In the genomic region with DNA sequence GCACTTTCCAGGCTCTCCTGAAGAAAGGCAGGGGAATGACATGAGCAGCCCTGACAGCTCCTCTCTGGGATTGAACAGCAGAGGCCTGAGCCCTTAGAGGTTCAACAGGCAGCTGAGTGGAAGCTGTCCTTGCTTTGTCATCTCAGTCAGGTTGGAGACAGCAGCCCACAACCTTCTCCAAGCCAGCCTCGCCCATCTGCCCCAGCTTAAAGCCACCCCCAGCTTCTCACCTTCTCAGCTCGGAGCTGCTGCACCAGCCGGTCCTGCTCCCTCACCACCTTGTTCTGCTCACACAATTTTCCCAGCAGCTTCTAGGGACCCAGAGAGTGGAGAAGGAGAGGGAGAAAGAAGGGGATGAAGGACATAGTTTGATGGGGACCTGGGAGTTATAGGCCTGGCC, we compare ENCODE assay signal across 36 cellular contexts. TPM values are rescaled to one million over a fixed set of nuclear protein-coding genes. Genes with fewer than 3 reads are reported as not detected.
"Had no signal": no experiment of that assay in that cellular context is flagged by ENCODE, and none has a peak within 500 bp of the region (broad histone marks: within the 10 kb centered on the region; RNA-seq: fewer than 3 reads in every experiment).

No MANE protein-coding gene starts in this region.

- H3K4me3 Mint-ChIP-seq: activated B cell treated with CpG ODN at 0.5 μM for 24 hours; activated CD4-positive, alpha-beta memory T cell treated with anti-CD3 and anti-CD28 coated beads, Interleukin-2, amount 10 ng/mL, durations not matched to agents 7 days and 5 days; activated CD4-positive, alpha-beta T cell treated with anti-CD3 and anti-CD28 coated beads for 36 hours; activated CD4-positive, alpha-beta T cell treated with anti-CD3 and anti-CD28 coated beads, Interleukin-2, amount 10 ng/mL, durations not matched to agents 7 days and 5 days; activated CD8-positive, alpha-beta memory T cell treated with anti-CD3 and anti-CD28 coated beads, Interleukin-2, amount 10 ng/mL, durations not matched to agents 7 days and 5 days; activated CD8-positive, alpha-beta T cell treated with anti-CD3 and anti-CD28 coated beads, Interleukin-2, amount 10 ng/mL, durations not matched to agents 7 days and 5 days; activated naive CD4-positive, alpha-beta T cell treated with anti-CD3 and anti-CD28 coated beads, Interleukin-2, amount 10 ng/mL, durations not matched to agents 7 days and 5 days; activated naive CD4-positive, alpha-beta T cell treated with anti-CD3 and anti-CD28 coated beads, Interleukin-2, amount 50 U/mL, for 24 hours; activated naive CD8-positive, alpha-beta T cell; activated naive CD8-positive, alpha-beta T cell treated with anti-CD3 and anti-CD28 coated beads, Interleukin-2, amount 10 ng/mL, durations not matched to agents 7 days and 5 days; activated naive CD8-positive, alpha-beta T cell treated with anti-CD3 and anti-CD28 coated beads, Interleukin-2, amount 50 U/mL, for 24 hours; activated T-cell treated with anti-CD3 and anti-CD28 coated beads, Interleukin-2, amount 50 U/mL, for 24 hours; central memory CD8-positive, alpha-beta T cell; T-cell; T-helper 2 cell treated with Interferon-gamma antibody and Interleukin-4, amounts not matched to agents 5 μg/mL and 100 μg/mL, for 36 hours had no signal

- H3K36me3 ChIP-seq: brain microvascular endothelial cell, breast epithelium had no signal

- H3K4me3 ChIP-seq: body of pancreas, breast epithelium had no signal

- DNase-seq: activated B cell treated with CpG ODN at 0.5 μM for 24 hours; activated CD4-positive, alpha-beta memory T cell treated with anti-CD3 and anti-CD28 coated beads, Interleukin-2, amount 10 ng/mL, durations not matched to agents 7 days and 5 days; activated CD4-positive, alpha-beta T cell treated with anti-CD3 and anti-CD28 coated beads for 36 hours; activated CD4-positive, alpha-beta T cell treated with anti-CD3 and anti-CD28 coated beads for 48 hours; activated CD4-positive, alpha-beta T cell treated with anti-CD3 and anti-CD28 coated beads, Interleukin-2, amount 10 ng/mL, durations not matched to agents 7 days and 5 days; activated CD4-positive, alpha-beta T cell treated with anti-CD3 and anti-CD28 coated beads, Interleukin-2, amount 50 U/mL, for 48 hours; activated CD4-positive, CD25-positive, alpha-beta regulatory T cell treated with anti-CD3 and anti-CD28 coated beads, Interleukin-2, amount 50 U/mL, for 72 hours; activated CD8-positive, alpha-beta memory T cell treated with anti-CD3 and anti-CD28 coated beads for 24 hours; activated CD8-positive, alpha-beta memory T cell treated with anti-CD3 and anti-CD28 coated beads, Interleukin-2, amount 10 ng/mL, durations not matched to agents 7 days and 5 days; activated CD8-positive, alpha-beta memory T cell treated with anti-CD3 and anti-CD28 coated beads, Interleukin-2, amount 50 U/mL, for 48 hours; activated CD8-positive, alpha-beta T cell treated with anti-CD3 and anti-CD28 coated beads, Interleukin-2, amount 10 ng/mL, durations not matched to agents 7 days and 5 days; activated effector memory CD4-positive, alpha-beta T cell treated with Interleukin-2 at 50 U/mL for 16 hours; activated gamma-delta T cell; activated naive CD4-positive, alpha-beta T cell treated with anti-CD3 and anti-CD28 coated beads, Interleukin-2, amount 10 ng/mL, durations not matched to agents 7 days and 5 days; activated naive CD4-positive, alpha-beta T cell treated with Interleukin-2 at 50 U/mL for 16 hours; activated naive CD8-positive, alpha-beta T cell treated with anti-CD3 and anti-CD28 coated beads, Interleukin-2, amount 10 ng/mL, durations not matched to agents 7 days and 5 days; activated naive CD8-positive, alpha-beta T cell treated with anti-CD3 and anti-CD28 coated beads, Interleukin-2, amount 50 U/mL, for 24 hours; activated T-cell treated with anti-CD3 and anti-CD28 coated beads, Interleukin-2, amount 50 U/mL, for 24 hours; activated T-cell treated with anti-CD3 and anti-CD28 coated beads, Interleukin-2, amount 50 U/mL, for 48 hours; body of pancreas; brain microvascular endothelial cell; cerebellar nuclear complex; T-cell; T-helper 2 cell; T-helper 9 cell had no signal

- H3K27me3 ChIP-seq: body of pancreas, brain microvascular endothelial cell, breast epithelium had no signal

- ATAC-seq: activated CD4-positive, alpha-beta T cell treated with anti-CD3 and anti-CD28 coated beads for 36 hours; activated CD8-positive, alpha-beta memory T cell treated with anti-CD3 and anti-CD28 coated beads, Interleukin-2, amount 10 ng/mL, durations not matched to agents 7 days and 5 days; activated CD8-positive, alpha-beta T cell treated with anti-CD3 and anti-CD28 coated beads, Interleukin-2, amount 10 ng/mL, durations not matched to agents 7 days and 5 days; body of pancreas; T-cell had no signal

- H3K36me3 Mint-ChIP-seq: activated CD8-positive, alpha-beta memory T cell treated with anti-CD3 and anti-CD28 coated beads, Interleukin-2, amount 10 ng/mL, durations not matched to agents 7 days and 5 days; activated naive CD4-positive, alpha-beta T cell treated with anti-CD3 and anti-CD28 coated beads, Interleukin-2, amount 10 ng/mL, durations not matched to agents 7 days and 5 days; activated naive CD4-positive, alpha-beta T cell treated with anti-CD3 and anti-CD28 coated beads, Interleukin-2, amount 50 U/mL, for 24 hours; activated naive CD8-positive, alpha-beta T cell; activated naive CD8-positive, alpha-beta T cell treated with anti-CD3 and anti-CD28 coated beads, Interleukin-2, amount 10 ng/mL, durations not matched to agents 7 days and 5 days; T-cell had no signal

- H3K4me1 Mint-ChIP-seq: activated B cell treated with CpG ODN at 0.5 μM for 24 hours; activated CD4-positive, alpha-beta memory T cell treated with anti-CD3 and anti-CD28 coated beads, Interleukin-2, amount 10 ng/mL, durations not matched to agents 7 days and 5 days; activated CD4-positive, alpha-beta T cell treated with anti-CD3 and anti-CD28 coated beads for 36 hours; activated CD4-positive, alpha-beta T cell treated with anti-CD3 and anti-CD28 coated beads, Interleukin-2, amount 10 ng/mL, durations not matched to agents 7 days and 5 days; activated CD8-positive, alpha-beta memory T cell treated with anti-CD3 and anti-CD28 coated beads, Interleukin-2, amount 10 ng/mL, durations not matched to agents 7 days and 5 days; activated naive CD4-positive, alpha-beta T cell treated with anti-CD3 and anti-CD28 coated beads, Interleukin-2, amount 10 ng/mL, durations not matched to agents 7 days and 5 days; activated naive CD4-positive, alpha-beta T cell treated with anti-CD3 and anti-CD28 coated beads, Interleukin-2, amount 50 U/mL, for 24 hours; activated naive CD8-positive, alpha-beta T cell treated with anti-CD3 and anti-CD28 coated beads, Interleukin-2, amount 10 ng/mL, durations not matched to agents 7 days and 5 days; activated naive CD8-positive, alpha-beta T cell treated with anti-CD3 and anti-CD28 coated beads, Interleukin-2, amount 50 U/mL, for 24 hours; central memory CD8-positive, alpha-beta T cell; T-cell had no signal

- H3K4me1 ChIP-seq: body of pancreas had no signal

- H3K27ac ChIP-seq: body of pancreas, brain microvascular endothelial cell, breast epithelium, VCaP had no signal

- H3K9me3 ChIP-seq: body of pancreas, breast epithelium had no signal

- H3K27ac Mint-ChIP-seq: activated B cell treated with CpG ODN at 0.5 μM for 24 hours; activated CD4-positive, alpha-beta memory T cell treated with anti-CD3 and anti-CD28 coated beads, Interleukin-2, amount 10 ng/mL, durations not matched to agents 7 days and 5 days; activated CD4-positive, alpha-beta T cell treated with anti-CD3 and anti-CD28 coated beads for 36 hours; activated CD4-positive, alpha-beta T cell treated with anti-CD3 and anti-CD28 coated beads, Interleukin-2, amount 10 ng/mL, durations not matched to agents 7 days and 5 days; activated CD8-positive, alpha-beta memory T cell treated with anti-CD3 and anti-CD28 coated beads, Interleukin-2, amount 10 ng/mL, durations not matched to agents 7 days and 5 days; activated CD8-positive, alpha-beta T cell treated with anti-CD3 and anti-CD28 coated beads, Interleukin-2, amount 10 ng/mL, durations not matched to agents 7 days and 5 days; activated naive CD4-positive, alpha-beta T cell treated with anti-CD3 and anti-CD28 coated beads, Interleukin-2, amount 10 ng/mL, durations not matched to agents 7 days and 5 days; activated naive CD4-positive, alpha-beta T cell treated with anti-CD3 and anti-CD28 coated beads, Interleukin-2, amount 50 U/mL, for 24 hours; activated naive CD8-positive, alpha-beta T cell; activated naive CD8-positive, alpha-beta T cell treated with anti-CD3 and anti-CD28 coated beads, Interleukin-2, amount 10 ng/mL, durations not matched to agents 7 days and 5 days; activated naive CD8-positive, alpha-beta T cell treated with anti-CD3 and anti-CD28 coated beads, Interleukin-2, amount 50 U/mL, for 24 hours; activated T-cell treated with anti-CD3 and anti-CD28 coated beads, Interleukin-2, amount 50 U/mL, for 24 hours; activated T-helper 2 cell treated with anti-CD3 and anti-CD28 coated beads, Interferon-gamma antibody, Interleukin-2, Interleukin-4, amounts not matched to agents 10 μg/mL and 5 μg/mL and 100 μg/mL, durations not matched to agents 14 hours and 24 hours and 36 hours; T-cell; T-helper 2 cell treated with Interferon-gamma antibody and Interleukin-4, amounts not matched to agents 5 μg/mL and 100 μg/mL, for 36 hours had no signal

- H3K27me3 Mint-ChIP-seq: activated CD4-positive, alpha-beta T cell treated with anti-CD3 and anti-CD28 coated beads, Interleukin-2, amount 10 ng/mL, durations not matched to agents 7 days and 5 days; activated CD8-positive, alpha-beta memory T cell treated with anti-CD3 and anti-CD28 coated beads, Interleukin-2, amount 10 ng/mL, durations not matched to agents 7 days and 5 days; activated naive CD4-positive, alpha-beta T cell treated with anti-CD3 and anti-CD28 coated beads, Interleukin-2, amount 50 U/mL, for 24 hours; activated naive CD8-positive, alpha-beta T cell; activated naive CD8-positive, alpha-beta T cell treated with anti-CD3 and anti-CD28 coated beads, Interleukin-2, amount 10 ng/mL, durations not matched to agents 7 days and 5 days; activated naive CD8-positive, alpha-beta T cell treated with anti-CD3 and anti-CD28 coated beads, Interleukin-2, amount 50 U/mL, for 24 hours had no signal

RNA-seq across cellular contexts. Expression of a gene that starts 35.2 kb away (rescaled TPM):
- total RNA-seq: activated B cell treated with CpG ODN at 0.5 μM for 24 hours; activated CD4-positive, alpha-beta memory T cell treated with anti-CD3 and anti-CD28 coated beads, Interleukin-2, amount 10 ng/mL, durations not matched to agents 7 days and 5 days; activated CD4-positive, alpha-beta T cell treated with anti-CD3 and anti-CD28 coated beads, Interleukin-2, amount 10 ng/mL, durations not matched to agents 7 days and 5 days; activated CD8-positive, alpha-beta memory T cell treated with anti-CD3 and anti-CD28 coated beads, Interleukin-2, amount 10 ng/mL, durations not matched to agents 7 days and 5 days; activated CD8-positive, alpha-beta T cell treated with anti-CD3 and anti-CD28 coated beads, Interleukin-2, amount 10 ng/mL, durations not matched to agents 7 days and 5 days; activated naive CD8-positive, alpha-beta T cell treated with anti-CD3 and anti-CD28 coated beads, Interleukin-2, amount 10 ng/mL, durations not matched to agents 7 days and 5 days; aorta; cardiac septum; chondrocyte; T-helper 1 cell treated with Interleukin-12 subunit alpha and Interleukin-12 subunit beta and Interleukin-4 antibody, amounts not matched to agents 30 ng/mL and 1 ng/mL, for 36 hours had no signal

RNA-seq across cellular contexts. Expression of a gene that starts 52.7 kb away (rescaled TPM):
- total RNA-seq: activated B cell treated with CpG ODN at 0.5 μM for 24 hours; activated CD4-positive, alpha-beta memory T cell treated with anti-CD3 and anti-CD28 coated beads, Interleukin-2, amount 10 ng/mL, durations not matched to agents 7 days and 5 days; activated CD4-positive, alpha-beta T cell treated with anti-CD3 and anti-CD28 coated beads for 36 hours; activated CD4-positive, alpha-beta T cell treated with anti-CD3 and anti-CD28 coated beads, Interleukin-2, amount 10 ng/mL, durations not matched to agents 7 days and 5 days; activated CD8-positive, alpha-beta memory T cell treated with anti-CD3 and anti-CD28 coated beads, Interleukin-2, amount 10 ng/mL, durations not matched to agents 7 days and 5 days; activated CD8-positive, alpha-beta T cell treated with anti-CD3 and anti-CD28 coated beads, Interleukin-2, amount 10 ng/mL, durations not matched to agents 7 days and 5 days; activated naive CD8-positive, alpha-beta T cell treated with anti-CD3 and anti-CD28 coated beads, Interleukin-2, amount 10 ng/mL, durations not matched to agents 7 days and 5 days; activated T-helper 2 cell treated with anti-CD3 and anti-CD28 coated beads, Interferon-gamma antibody, Interleukin-2, Interleukin-4, amounts not matched to agents 10 μg/mL and 5 μg/mL and 100 μg/mL, durations not matched to agents 14 hours and 24 hours and 36 hours; aorta; body of pancreas; breast epithelium; cardiac septum; T-cell; T-helper 1 cell treated with Interleukin-12 subunit alpha and Interleukin-12 subunit beta and Interleukin-4 antibody, amounts not matched to agents 30 ng/mL and 1 ng/mL, for 36 hours had no signal
